In the genomic region with DNA sequence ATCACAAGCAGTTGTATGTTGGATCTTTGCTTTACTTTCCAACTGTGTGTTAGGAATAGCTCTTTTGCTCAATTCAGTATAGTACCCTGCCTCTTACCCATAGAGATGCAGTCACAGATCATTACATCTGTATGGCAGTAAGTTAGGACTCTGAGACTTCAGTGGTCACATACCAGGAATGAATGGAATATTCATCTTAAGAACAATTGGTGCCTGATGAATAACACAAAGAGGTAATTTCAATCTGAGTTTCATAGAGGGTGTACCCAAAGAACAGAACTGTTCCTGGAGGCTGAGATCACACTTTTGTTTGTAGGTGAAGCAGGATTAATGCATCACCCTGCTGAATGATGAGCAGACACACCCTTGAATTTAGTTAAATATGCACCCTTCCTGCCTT, we compare ENCODE assay signal across 2 cellular contexts.
TF ChIP-seq lines count a peak whose summit lies in the region.

No MANE protein-coding gene starts in this region.

TF ChIP-seq in HEK293, 187 proteins besides CTCF, POLR2A, EP300 and RAD21:
- peak; percentile 49; the same call in 1 of the 2 replicates for TF ChIP-seq ZNF133 (tag by site-specific recombination; IDR thresholded peaks at IDR 0.05)
- TF ChIP-seq, protein P1, sequence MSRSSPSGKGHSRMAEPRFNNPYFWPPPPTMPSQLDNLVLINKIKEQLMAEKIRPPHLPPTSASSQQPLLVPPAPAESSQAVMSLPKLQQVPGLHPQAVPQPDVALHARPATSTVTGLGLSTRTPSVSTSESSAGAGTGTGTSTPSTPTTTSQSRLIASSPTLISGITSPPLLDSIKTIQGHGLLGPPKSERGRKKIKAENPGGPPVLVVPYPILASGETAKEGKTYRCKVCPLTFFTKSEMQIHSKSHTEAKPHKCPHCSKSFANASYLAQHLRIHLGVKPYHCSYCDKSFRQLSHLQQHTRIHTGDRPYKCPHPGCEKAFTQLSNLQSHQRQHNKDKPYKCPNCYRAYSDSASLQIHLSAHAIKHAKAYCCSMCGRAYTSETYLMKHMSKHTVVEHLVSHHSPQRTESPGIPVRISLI (tag by site-specific recombination; IDR thresholded peaks at IDR 0.05) = no peak
TF ChIP-seq in HEK293: peak in this region for 1.

TF ChIP-seq in H1, 55 proteins besides CTCF, POLR2A, EP300 and RAD21:
- TF ChIP-seq PHF8 (conservative IDR thresholded peaks at IDR 0.05; ENCODE audit: low read depth, low read length) = no peak
- no peak for TF ChIP-seq SAP30 (IDR thresholded peaks at IDR 0.05; ENCODE audit: insufficient read depth, insufficient replicate concordance, low read length)
- no peak for TF ChIP-seq FOSL1 (IDR thresholded peaks at IDR 0.05; ENCODE audit: insufficient read depth, low read depth, low read length)
- TF ChIP-seq CTBP2 (IDR thresholded peaks at IDR 0.05; ENCODE audit: borderline replicate concordance, insufficient read depth, insufficient read length, low read length) = no peak
- TF ChIP-seq CEBPB (IDR thresholded peaks at IDR 0.05; ENCODE audit: low read depth, low read length) = no peak
- no peak for TF ChIP-seq POU5F1 (IDR thresholded peaks at IDR 0.05; ENCODE audit: low read depth, low read length)
- TF ChIP-seq, protein P2, sequence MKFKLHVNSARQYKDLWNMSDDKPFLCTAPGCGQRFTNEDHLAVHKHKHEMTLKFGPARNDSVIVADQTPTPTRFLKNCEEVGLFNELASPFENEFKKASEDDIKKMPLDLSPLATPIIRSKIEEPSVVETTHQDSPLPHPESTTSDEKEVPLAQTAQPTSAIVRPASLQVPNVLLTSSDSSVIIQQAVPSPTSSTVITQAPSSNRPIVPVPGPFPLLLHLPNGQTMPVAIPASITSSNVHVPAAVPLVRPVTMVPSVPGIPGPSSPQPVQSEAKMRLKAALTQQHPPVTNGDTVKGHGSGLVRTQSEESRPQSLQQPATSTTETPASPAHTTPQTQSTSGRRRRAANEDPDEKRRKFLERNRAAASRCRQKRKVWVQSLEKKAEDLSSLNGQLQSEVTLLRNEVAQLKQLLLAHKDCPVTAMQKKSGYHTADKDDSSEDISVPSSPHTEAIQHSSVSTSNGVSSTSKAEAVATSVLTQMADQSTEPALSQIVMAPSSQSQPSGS (IDR thresholded peaks at IDR 0.05; ENCODE audit: low read length) = no peak
- no peak for TF ChIP-seq NANOG (IDR thresholded peaks at IDR 0.05; ENCODE audit: insufficient read depth, low read depth, low read length, poor library complexity, severe bottlenecking)
- TF ChIP-seq YY1 (IDR thresholded peaks at IDR 0.05; ENCODE audit: low read depth, low read length) = no peak
